31 cellular contexts compared by ENCODE assay signal in genomic region chr10:6386960-6387359, GRCh38.
"Had no signal": no experiment of that assay in that cellular context is flagged by ENCODE, and none has a peak within 500 bp of the region (broad histone marks: within the 10 kb centered on the region; RNA-seq: fewer than 3 reads in every experiment).

No MANE protein-coding gene starts in this region.

- DNase-seq: activated CD4-positive, alpha-beta memory T cell treated with anti-CD3 and anti-CD28 coated beads, Interleukin-2, amount 10 ng/mL, durations not matched to agents 7 days and 5 days; activated CD4-positive, alpha-beta T cell treated with anti-CD3 and anti-CD28 coated beads for 1 hour; activated CD4-positive, alpha-beta T cell treated with anti-CD3 and anti-CD28 coated beads for 48 hours; activated CD4-positive, CD25-positive, alpha-beta regulatory T cell; activated CD8-positive, alpha-beta memory T cell treated with anti-CD3 and anti-CD28 coated beads for 24 hours; activated CD8-positive, alpha-beta memory T cell treated with anti-CD3 and anti-CD28 coated beads, Interleukin-2, amount 10 ng/mL, durations not matched to agents 7 days and 5 days; activated CD8-positive, alpha-beta memory T cell treated with anti-CD3 and anti-CD28 coated beads, Interleukin-2, amount 50 U/mL, for 48 hours; activated effector memory CD4-positive, alpha-beta T cell treated with anti-CD3 and anti-CD28 coated beads, Interleukin-2, amount 50 U/mL, for 16 hours; activated naive CD4-positive, alpha-beta T cell; activated naive CD4-positive, alpha-beta T cell treated with anti-CD3 and anti-CD28 coated beads, Interleukin-2, amount 50 U/mL, for 16 hours; activated T-cell treated with anti-CD3 and anti-CD28 coated beads, Interleukin-2, amount 50 U/mL, for 48 hours; cerebellar nuclear complex; Karpas-422; NCI-H1048; NCI-H1436 treated with DMSO at 0.1 percent for 48 hours; NCI-H1694 treated with DMSO at 0.1 percent for 48 hours; NCI-H2029; NCI-H2107; NCI-H226; NCI-H524 treated with DMSO at 0.1 percent for 48 hours; SHP77; SJCRH30; T1000; WERI-Rb-1 had no signal

- H3K4me3 ChIP-seq: adrenal gland, body of pancreas, breast epithelium, SJCRH30, SK-N-MC had no signal

- H3K9me3 ChIP-seq: body of pancreas, SJCRH30 had no signal

- ATAC-seq: activated CD8-positive, alpha-beta memory T cell treated with anti-CD3 and anti-CD28 coated beads, Interleukin-2, amount 10 ng/mL, durations not matched to agents 7 days and 5 days; activated T-helper 17 cell treated with anti-CD3 and anti-CD28 coated beads, Interleukin-2, amount 50 U/mL, for 72 hours; body of pancreas; Panc1 had no signal

- H3K27me3 ChIP-seq: adrenal gland, body of pancreas, breast epithelium, SJCRH30 had no signal

- H3K27ac Mint-ChIP-seq: activated CD4-positive, alpha-beta memory T cell treated with anti-CD3 and anti-CD28 coated beads, Interleukin-2, amount 10 ng/mL, durations not matched to agents 7 days and 5 days; activated CD8-positive, alpha-beta memory T cell treated with anti-CD3 and anti-CD28 coated beads, Interleukin-2, amount 10 ng/mL, durations not matched to agents 7 days and 5 days; activated T-helper 17 cell treated with anti-CD3 and anti-CD28 coated beads, Interleukin-2, amount 50 U/mL, for 72 hours had no signal

- H3K27ac ChIP-seq: adrenal gland, body of pancreas, breast epithelium, SJCRH30, SK-N-MC, WERI-Rb-1 had no signal

- FAIRE-seq: astrocyte had no signal

- H3K4me1 ChIP-seq: body of pancreas, breast epithelium had no signal

- H3K27me3 Mint-ChIP-seq: activated CD4-positive, alpha-beta memory T cell treated with anti-CD3 and anti-CD28 coated beads, Interleukin-2, amount 10 ng/mL, durations not matched to agents 7 days and 5 days; activated CD8-positive, alpha-beta memory T cell treated with anti-CD3 and anti-CD28 coated beads, Interleukin-2, amount 10 ng/mL, durations not matched to agents 7 days and 5 days; activated T-helper 17 cell treated with anti-CD3 and anti-CD28 coated beads, Interleukin-2, amount 50 U/mL, for 72 hours had no signal

- H3K4me3 Mint-ChIP-seq: activated CD4-positive, alpha-beta memory T cell treated with anti-CD3 and anti-CD28 coated beads, Interleukin-2, amount 10 ng/mL, durations not matched to agents 7 days and 5 days; activated CD8-positive, alpha-beta memory T cell treated with anti-CD3 and anti-CD28 coated beads, Interleukin-2, amount 10 ng/mL, durations not matched to agents 7 days and 5 days; activated T-helper 17 cell treated with anti-CD3 and anti-CD28 coated beads, Interleukin-2, amount 50 U/mL, for 72 hours had no signal
